ENCODE assay signal across 2 cellular contexts in the genomic region with DNA sequence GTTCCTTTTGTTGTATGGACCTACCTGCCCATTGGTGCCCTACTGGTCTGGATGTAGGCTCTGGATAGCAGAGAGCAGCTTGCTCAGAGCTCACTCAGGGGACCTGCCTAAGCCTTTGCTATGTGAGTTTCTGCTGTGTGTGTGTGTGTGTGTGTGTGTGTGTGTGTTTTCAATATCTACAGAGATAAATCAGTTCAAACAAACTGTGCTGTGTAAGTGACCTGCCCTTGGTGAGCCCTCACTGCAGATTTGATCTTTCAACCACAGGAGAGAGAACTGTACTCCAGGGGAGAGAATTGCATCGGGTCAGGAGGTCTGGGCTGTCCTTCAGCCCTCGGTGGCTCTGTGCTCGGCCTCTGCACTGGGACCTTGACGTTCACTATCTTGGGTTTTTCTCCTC.
TF ChIP-seq lines count a peak whose summit lies in the region.

No MANE protein-coding gene starts in this region.

TF ChIP-seq in GM23338, 12 proteins besides CTCF, POLR2A, EP300 and RAD21 (continues in another document):
- TF ChIP-seq ZNF114 (CRISPR knock-in tag; IDR thresholded peaks at IDR 0.05) (no peak), STAT1 (IDR thresholded peaks at IDR 0.05; ENCODE audit: unreplicated experiment) (no peak), JUNB (IDR thresholded peaks at IDR 0.05; ENCODE audit: unreplicated experiment) (no peak), ZNF331 (CRISPR knock-in tag; IDR thresholded peaks at IDR 0.05; ENCODE audit: low read depth) (no peak), EZH2phosphoT487 (IDR thresholded peaks at IDR 0.05; ENCODE audit: unreplicated experiment) (no peak), CREB1 (CRISPR knock-in tag; IDR thresholded peaks at IDR 0.05; ENCODE audit: low read depth) (no peak), EZH2 (IDR thresholded peaks at IDR 0.05; ENCODE audit: low read depth, unreplicated experiment) (no peak), REST (IDR thresholded peaks at IDR 0.05; ENCODE audit: unreplicated experiment) (no peak), ZNF462 (CRISPR knock-in tag; IDR thresholded peaks at IDR 0.05) (no peak), ETS1 (IDR thresholded peaks at IDR 0.05) (no peak)

TF ChIP-seq in endothelial cell of umbilical vein, 7 proteins besides CTCF, POLR2A, EP300 and RAD21:
- TF ChIP-seq JUN (IDR thresholded peaks at IDR 0.05; ENCODE audit: borderline replicate concordance, insufficient read depth, insufficient read length, low read depth), result no peak
- no peak for TF ChIP-seq GATA2 (IDR thresholded peaks at IDR 0.05; ENCODE audit: insufficient read depth, insufficient read length, low read depth, low read length)
- TF ChIP-seq MYC (IDR thresholded peaks at IDR 0.05; ENCODE audit: low read depth, low read length), result no peak
- TF ChIP-seq EZH2 (IDR thresholded peaks at IDR 0.05; ENCODE audit: borderline replicate concordance, low read depth, low read length, severe bottlenecking), result no peak
- TF ChIP-seq POLR2AphosphoS5 (IDR thresholded peaks at IDR 0.05; ENCODE audit: insufficient read depth, low read depth, low read length), result no peak
- TF ChIP-seq FOS (IDR thresholded peaks at IDR 0.05; ENCODE audit: borderline replicate concordance, insufficient read depth, low read length), result no peak
- TF ChIP-seq MAX (IDR thresholded peaks at IDR 0.05; ENCODE audit: insufficient read depth, insufficient read length), result no peak
